In the genomic region with DNA sequence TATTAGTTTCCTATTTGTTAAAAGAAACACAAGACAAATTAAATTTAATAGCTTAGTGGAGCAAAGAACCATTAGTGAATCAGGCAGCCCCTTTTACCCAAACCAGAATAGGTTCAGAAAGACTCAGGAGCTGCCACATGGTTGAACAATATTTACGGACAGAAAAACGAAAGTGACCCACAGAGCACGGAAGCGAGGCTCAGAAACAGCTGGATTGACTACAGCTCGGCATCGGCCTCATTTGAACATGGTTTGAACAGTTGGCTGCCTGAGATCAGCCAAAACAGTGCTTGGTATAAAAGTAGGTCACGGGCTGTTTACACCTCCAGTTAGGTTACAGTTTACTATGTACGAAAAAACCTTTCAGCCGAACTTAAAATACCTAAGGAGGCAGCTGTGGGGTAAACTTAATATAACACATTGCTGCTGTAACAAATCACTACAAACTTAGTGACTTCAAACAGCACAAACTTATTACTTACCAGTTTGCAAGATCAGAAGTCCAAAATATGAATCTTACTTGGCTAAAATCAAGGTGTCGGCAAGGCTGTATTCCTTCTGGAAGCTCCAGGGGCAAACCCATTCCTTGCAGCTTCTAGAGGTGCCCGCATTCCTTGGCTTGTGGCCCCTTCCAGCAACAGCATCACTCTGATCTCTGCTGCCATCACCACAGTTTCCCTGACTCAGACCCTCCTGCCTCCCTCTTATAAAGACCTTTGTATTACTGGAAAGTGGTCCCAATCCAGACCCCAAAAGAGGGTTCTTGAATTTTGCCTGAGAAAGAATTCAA, we compare ENCODE assay signal across 2 cellular contexts.
A peak's percentile ranks its signal among the peaks of the same experiment; 100 is the strongest.
TF ChIP-seq lines count a peak whose summit lies in the region.

No MANE protein-coding gene starts in this region.

TF ChIP-seq in HEK293, 187 proteins besides CTCF, POLR2A, EP300 and RAD21:
- no peak for TF ChIP-seq SP3 (tag by site-specific recombination; IDR thresholded peaks at IDR 0.05)
- no peak for TF ChIP-seq EGR2 (tag by site-specific recombination; IDR thresholded peaks at IDR 0.05; ENCODE audit: low read depth)
- TF ChIP-seq ZNF610 (tag by site-specific recombination; IDR thresholded peaks at IDR 0.05; ENCODE audit: borderline replicate concordance), result no peak
- TF ChIP-seq ZNF561 (tag by site-specific recombination; IDR thresholded peaks at IDR 0.05; ENCODE audit: borderline replicate concordance), result no peak
- TF ChIP-seq SETDB1 (IDR thresholded peaks at IDR 0.05; ENCODE audit: insufficient read length, low read length), result peak; percentile 57
- TF ChIP-seq ZNF221 (tag by site-specific recombination; IDR thresholded peaks at IDR 0.05; ENCODE audit: borderline replicate concordance), result no peak
- TF ChIP-seq KLF7 (tag by site-specific recombination; IDR thresholded peaks at IDR 0.05; ENCODE audit: borderline replicate concordance), result no peak

TF ChIP-seq in K562, 482 proteins besides CTCF, POLR2A, EP300 and RAD21:
- no peak for TF ChIP-seq CREB1 (IDR thresholded peaks at IDR 0.05)
- no peak for TF ChIP-seq CREB1 (CRISPR knock-in tag; IDR thresholded peaks at IDR 0.05)
- no peak for TF ChIP-seq ZNF174 (CRISPR knock-in tag; IDR thresholded peaks at IDR 0.05)
- peak; percentile 66 for TF ChIP-seq RBM25 (IDR thresholded peaks at IDR 0.05; ENCODE audit: low read depth, low read length, severe bottlenecking)
- TF ChIP-seq FOS (IDR thresholded peaks at IDR 0.05; ENCODE audit: extremely low read depth, insufficient read length), result no peak
